In the genomic region with DNA sequence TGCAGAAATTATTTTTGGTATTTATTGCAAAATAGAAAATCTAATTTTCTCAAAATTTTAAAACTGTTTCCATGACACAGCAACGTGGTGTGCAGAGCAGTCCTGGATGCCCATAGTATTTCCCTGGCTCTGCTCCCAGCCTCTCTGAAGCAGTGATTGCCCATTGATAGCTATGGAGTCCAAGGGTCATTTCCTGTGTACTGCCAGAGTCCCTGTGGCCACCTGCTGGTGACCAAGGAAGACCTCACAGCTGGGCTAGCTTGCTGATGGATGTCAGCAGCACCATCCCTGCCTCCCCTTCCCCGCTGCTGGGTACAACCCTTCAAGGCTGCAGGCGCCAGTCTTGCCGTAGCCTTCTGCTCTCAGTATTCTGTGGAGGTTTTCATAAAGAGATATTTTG, we compare ENCODE assay signal across 1 cellular context.
TF ChIP-seq lines count a peak whose summit lies in the region.

No MANE protein-coding gene starts in this region.

TF ChIP-seq in HepG2, 621 proteins besides CTCF, POLR2A, EP300 and RAD21 (continued from another document and continues in another):
- TF ChIP-seq HOMEZ (CRISPR knock-in tag; IDR thresholded peaks at IDR 0.05; ENCODE audit: low read depth): peak; percentile 37; the same call in 1 of the 2 replicates
- TF ChIP-seq ZNF136 (CRISPR knock-in tag; IDR thresholded peaks at IDR 0.05; ENCODE audit: low read depth): no peak
- TF ChIP-seq POLR2AphosphoS2 (IDR thresholded peaks at IDR 0.05; ENCODE audit: low read depth, low read length): no peak
- TF ChIP-seq, protein P1, sequence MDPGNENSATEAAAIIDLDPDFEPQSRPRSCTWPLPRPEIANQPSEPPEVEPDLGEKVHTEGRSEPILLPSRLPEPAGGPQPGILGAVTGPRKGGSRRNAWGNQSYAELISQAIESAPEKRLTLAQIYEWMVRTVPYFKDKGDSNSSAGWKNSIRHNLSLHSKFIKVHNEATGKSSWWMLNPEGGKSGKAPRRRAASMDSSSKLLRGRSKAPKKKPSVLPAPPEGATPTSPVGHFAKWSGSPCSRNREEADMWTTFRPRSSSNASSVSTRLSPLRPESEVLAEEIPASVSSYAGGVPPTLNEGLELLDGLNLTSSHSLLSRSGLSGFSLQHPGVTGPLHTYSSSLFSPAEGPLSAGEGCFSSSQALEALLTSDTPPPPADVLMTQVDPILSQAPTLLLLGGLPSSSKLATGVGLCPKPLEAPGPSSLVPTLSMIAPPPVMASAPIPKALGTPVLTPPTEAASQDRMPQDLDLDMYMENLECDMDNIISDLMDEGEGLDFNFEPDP (CRISPR knock-in tag; conservative IDR thresholded peaks at IDR 0.05): no peak
- TF ChIP-seq DPF2 (CRISPR knock-in tag; IDR thresholded peaks at IDR 0.05; ENCODE audit: borderline replicate concordance, low read depth): no peak
- TF ChIP-seq MAFK (conservative IDR thresholded peaks at IDR 0.05 in 1 of 2, IDR thresholded peaks at IDR 0.05 in 1 of 2; ENCODE audit: low read length in 2 of 2): no peak
- TF ChIP-seq ZNF441 (CRISPR knock-in tag; IDR thresholded peaks at IDR 0.05; ENCODE audit: borderline replicate concordance): no peak
- no peak for TF ChIP-seq ATRX (CRISPR knock-in tag; IDR thresholded peaks at IDR 0.05; ENCODE audit: borderline replicate concordance)
- peak; percentile 94 for TF ChIP-seq GFI1 (CRISPR knock-in tag; IDR thresholded peaks at IDR 0.05; ENCODE audit: borderline replicate concordance)
- TF ChIP-seq, protein P2, sequence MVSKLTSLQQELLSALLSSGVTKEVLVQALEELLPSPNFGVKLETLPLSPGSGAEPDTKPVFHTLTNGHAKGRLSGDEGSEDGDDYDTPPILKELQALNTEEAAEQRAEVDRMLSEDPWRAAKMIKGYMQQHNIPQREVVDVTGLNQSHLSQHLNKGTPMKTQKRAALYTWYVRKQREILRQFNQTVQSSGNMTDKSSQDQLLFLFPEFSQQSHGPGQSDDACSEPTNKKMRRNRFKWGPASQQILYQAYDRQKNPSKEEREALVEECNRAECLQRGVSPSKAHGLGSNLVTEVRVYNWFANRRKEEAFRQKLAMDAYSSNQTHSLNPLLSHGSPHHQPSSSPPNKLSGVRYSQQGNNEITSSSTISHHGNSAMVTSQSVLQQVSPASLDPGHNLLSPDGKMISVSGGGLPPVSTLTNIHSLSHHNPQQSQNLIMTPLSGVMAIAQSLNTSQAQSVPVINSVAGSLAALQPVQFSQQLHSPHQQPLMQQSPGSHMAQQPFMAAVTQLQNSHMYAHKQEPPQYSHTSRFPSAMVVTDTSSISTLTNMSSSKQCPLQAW (CRISPR knock-in tag; IDR thresholded peaks at IDR 0.05): no peak
- TF ChIP-seq YEATS2 (CRISPR knock-in tag; IDR thresholded peaks at IDR 0.05; ENCODE audit: borderline replicate concordance): peak; percentile 58; the same call in 1 of the 2 replicates
- TF ChIP-seq ZNF614 (CRISPR knock-in tag; IDR thresholded peaks at IDR 0.05; ENCODE audit: borderline replicate concordance): no peak
- TF ChIP-seq ZNF512B (CRISPR knock-in tag; IDR thresholded peaks at IDR 0.05; ENCODE audit: borderline replicate concordance): no peak
- TF ChIP-seq ZNF354B (CRISPR knock-in tag; IDR thresholded peaks at IDR 0.05): no peak
- peak; percentile 88 for TF ChIP-seq HMG20B (CRISPR knock-in tag; conservative IDR thresholded peaks at IDR 0.05)
- TF ChIP-seq ZNF616 (CRISPR knock-in tag; IDR thresholded peaks at IDR 0.05; ENCODE audit: low read depth): no peak
- peak; percentile 49 for TF ChIP-seq FOXA3 (CRISPR knock-in tag; IDR thresholded peaks at IDR 0.05)
- TF ChIP-seq ZNF317 (CRISPR knock-in tag; IDR thresholded peaks at IDR 0.05): peak; percentile 83; the same call in 1 of the 2 replicates
- no peak for TF ChIP-seq PRDM4 (CRISPR knock-in tag; IDR thresholded peaks at IDR 0.05; ENCODE audit: borderline replicate concordance)
- TF ChIP-seq SP140L (CRISPR knock-in tag; IDR thresholded peaks at IDR 0.05; ENCODE audit: borderline replicate concordance): no peak
- TF ChIP-seq KLF9 (CRISPR knock-in tag; IDR thresholded peaks at IDR 0.05; ENCODE audit: low read depth): no peak
- TF ChIP-seq ZNF260 (CRISPR knock-in tag; IDR thresholded peaks at IDR 0.05; ENCODE audit: borderline replicate concordance, low read depth): no peak
- no peak; the same call in 1 of the 2 replicates for TF ChIP-seq ELF1 (CRISPR knock-in tag; IDR thresholded peaks at IDR 0.05)
- TF ChIP-seq U2AF1 (optimal IDR thresholded peaks at IDR 0.05; ENCODE audit: low read depth, low read length): no peak
- TF ChIP-seq STAG1 (CRISPR knock-in tag; IDR thresholded peaks at IDR 0.05): peak; percentile 54
- no peak for TF ChIP-seq TSC22D2 (CRISPR knock-in tag; IDR thresholded peaks at IDR 0.05; ENCODE audit: borderline replicate concordance)
- TF ChIP-seq ZNF275 (CRISPR knock-in tag; IDR thresholded peaks at IDR 0.05; ENCODE audit: borderline replicate concordance): no peak
- TF ChIP-seq HMGXB4 (CRISPR knock-in tag; IDR thresholded peaks at IDR 0.05; ENCODE audit: borderline replicate concordance in 1 of 2, low read depth in 1 of 2): 0 out of 4 replicates have a peak, but pooled peaks of 1 of the 2 experiments have one; percentile 42
- peak; percentile 99 for TF ChIP-seq HNF4G (IDR thresholded peaks at IDR 0.05; ENCODE audit: borderline replicate concordance, low read depth, low read length)
- TF ChIP-seq HNF4G (CRISPR knock-in tag; IDR thresholded peaks at IDR 0.05; ENCODE audit: borderline replicate concordance, low read depth): peak; percentile 98
- no peak for TF ChIP-seq BORCS8-MEF2B (CRISPR knock-in tag; IDR thresholded peaks at IDR 0.05)
- TF ChIP-seq ZNF720 (CRISPR knock-in tag; IDR thresholded peaks at IDR 0.05): no peak
- TF ChIP-seq SMAD3 (CRISPR knock-in tag; IDR thresholded peaks at IDR 0.05): no peak
- TF ChIP-seq ZNF570 (CRISPR knock-in tag; IDR thresholded peaks at IDR 0.05; ENCODE audit: borderline replicate concordance): no peak
- no peak for TF ChIP-seq ZNF724P (CRISPR knock-in tag; IDR thresholded peaks at IDR 0.05; ENCODE audit: borderline replicate concordance)
- TF ChIP-seq MBD4 (IDR thresholded peaks at IDR 0.05; ENCODE audit: borderline replicate concordance, low read length): no peak
- TF ChIP-seq, protein P3, sequence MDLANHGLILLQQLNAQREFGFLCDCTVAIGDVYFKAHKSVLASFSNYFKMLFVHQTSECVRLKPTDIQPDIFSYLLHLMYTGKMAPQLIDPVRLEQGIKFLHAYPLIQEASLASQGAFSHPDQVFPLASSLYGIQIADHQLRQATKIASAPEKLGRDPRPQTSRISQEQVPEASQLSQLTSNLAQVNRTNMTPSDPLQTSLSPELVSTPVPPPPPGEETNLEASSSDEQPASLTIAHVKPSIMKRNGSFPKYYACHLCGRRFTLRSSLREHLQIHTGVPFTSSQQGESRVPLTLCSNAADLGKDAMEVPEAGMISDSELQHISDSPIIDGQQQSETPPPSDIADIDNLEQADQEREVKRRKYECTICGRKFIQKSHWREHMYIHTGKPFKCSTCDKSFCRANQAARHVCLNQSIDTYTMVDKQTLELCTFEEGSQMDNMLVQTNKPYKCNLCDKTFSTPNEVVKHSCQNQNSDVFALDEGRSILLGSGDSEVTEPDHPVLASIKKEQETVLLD (CRISPR knock-in tag; IDR thresholded peaks at IDR 0.05; ENCODE audit: low read depth): no peak
- no peak for TF ChIP-seq PTBP1 (IDR thresholded peaks at IDR 0.05; ENCODE audit: low read depth, low read length, poor library complexity, severe bottlenecking)
- no peak for TF ChIP-seq CREB1 (IDR thresholded peaks at IDR 0.05)
- TF ChIP-seq CREB1 (CRISPR knock-in tag; IDR thresholded peaks at IDR 0.05): no peak
- no peak for TF ChIP-seq ARID2 (CRISPR knock-in tag; IDR thresholded peaks at IDR 0.05; ENCODE audit: borderline replicate concordance)
- TF ChIP-seq PRPF4 (IDR thresholded peaks at IDR 0.05; ENCODE audit: low read depth, low read length, poor library complexity, severe bottlenecking): no peak
- TF ChIP-seq KLF11 (CRISPR knock-in tag; IDR thresholded peaks at IDR 0.05): 0 out of 2 replicates have a peak, but pooled peaks have one; percentile 22
- peak; percentile 46; the same call in 1 of the 2 replicates for TF ChIP-seq HDAC2 (CRISPR knock-in tag; IDR thresholded peaks at IDR 0.05)
- TF ChIP-seq ZC3H4 (CRISPR knock-in tag; IDR thresholded peaks at IDR 0.05; ENCODE audit: borderline replicate concordance): no peak
- no peak for TF ChIP-seq CBFB (CRISPR knock-in tag; IDR thresholded peaks at IDR 0.05)
- no peak for TF ChIP-seq ZNF713 (CRISPR knock-in tag; IDR thresholded peaks at IDR 0.05)
- no peak for TF ChIP-seq ZNF775 (CRISPR knock-in tag; IDR thresholded peaks at IDR 0.05; ENCODE audit: borderline replicate concordance)
- no peak for TF ChIP-seq JUNB (CRISPR knock-in tag; IDR thresholded peaks at IDR 0.05; ENCODE audit: borderline replicate concordance)
- peak; percentile 48; the same call in 1 of the 2 replicates for TF ChIP-seq MIER2 (CRISPR knock-in tag; IDR thresholded peaks at IDR 0.05)
- no peak for TF ChIP-seq FOXA1 (IDR thresholded peaks at IDR 0.05)
- TF ChIP-seq FOXA1 (CRISPR knock-in tag; IDR thresholded peaks at IDR 0.05): peak; percentile 73
- TF ChIP-seq ZNF530 (CRISPR knock-in tag; IDR thresholded peaks at IDR 0.05; ENCODE audit: low read depth): no peak
- no peak for TF ChIP-seq ZNF34 (CRISPR knock-in tag; IDR thresholded peaks at IDR 0.05; ENCODE audit: borderline replicate concordance)
- TF ChIP-seq U2AF2 (IDR thresholded peaks at IDR 0.05; ENCODE audit: low read depth, low read length): no peak
- no peak for TF ChIP-seq ZNF501 (CRISPR knock-in tag; IDR thresholded peaks at IDR 0.05)
- TF ChIP-seq BCL6 (CRISPR knock-in tag; IDR thresholded peaks at IDR 0.05): no peak
- no peak for TF ChIP-seq SIX1 (CRISPR knock-in tag; IDR thresholded peaks at IDR 0.05; ENCODE audit: borderline replicate concordance)
